ENCODE assay signal across 8 cellular contexts in genomic region chr11:68040121-68040956, GRCh38. TPM values are rescaled to one million over a fixed set of nuclear protein-coding genes. Genes with fewer than 3 reads are reported as not detected.
DNase-seq lines count a peak whose midpoint lies in the region; ATAC-seq, FAIRE-seq and TF ChIP-seq lines count a peak whose summit lies in the region.

No MANE protein-coding gene starts in this region.

- TSS peak; percentile 41 for BruUV-seq in K562 (replicated peaks; lab: Mats Ljungman, UMichigan)

- peak overlapping the region; percentile 90 for H3K4me3 Mint-ChIP-seq in T-helper 1 cell treated with Interleukin-12 subunit alpha and Interleukin-12 subunit beta and Interleukin-4 antibody, amounts not matched to agents 30 μg/mL and 1 μg/mL, for 36 hours

- TF ChIP-seq RAD21 in K562 (CRISPR knock-in tag; conservative IDR thresholded peaks at IDR 0.05 in 1 of 2, IDR thresholded peaks at IDR 0.05 in 1 of 2) = no peak

- POLR2A ChIA-PET in AG04450 (lab: Yijun Ruan, JAX) (interaction anchor here (0.9 to 1.2 kb wide), 3 partner anchors 11 to 37 kb away, joined by 3 read pairs; partner anchors contain the start of gene ALDH3B1), K562 (lab: Yijun Ruan, JAX) (interaction anchor here (0.6 to 4.9 kb wide), 6 partner anchors 8 to 43 kb away, joined by 3 to 55 read pairs (median 7); partner anchors contain the start of gene NDUFS8)

- H3K4me2 ChIP-seq in K562 (ENCODE audit: insufficient read depth, low read length) = peak overlapping the region; percentile 74
- peak overlapping the region; percentile 69 for H3K4me2 ChIP-seq in keratinocyte (ENCODE audit: control insufficient read depth, extremely low read depth, insufficient read depth, low read depth, low read length)

- H3K9me3 ChIP-seq in AG04450 (ENCODE audit: control insufficient read depth, insufficient read depth, low read length) = no peaks in the 10 kb centered on the region; the same call in 1 of the 2 replicates
- no peaks in the 10 kb centered on the region for H3K9me3 ChIP-seq in K562 (replicated peaks; ENCODE audit: control insufficient read depth, insufficient read depth, low read depth, low read length)
- no peaks in the 10 kb centered on the region for H3K9me3 ChIP-seq in keratinocyte (ENCODE audit: control insufficient read depth, low read depth, low read length)

- TF ChIP-seq EP300 in K562 (IDR thresholded peaks at IDR 0.05; ENCODE audit: low read length) = no peak

- H4K20me1 ChIP-seq in K562 (replicated peaks; ENCODE audit: control insufficient read depth, insufficient read depth, low read length) (peaks cover 4% of the 10 kb centered on the region; the same call in 1 of the 2 replicates), keratinocyte (ENCODE audit: control insufficient read depth, extremely low read depth, insufficient read depth, low read length) (no peaks in the 10 kb centered on the region)

- H3K4me3 ChIP-seq in AG04450 (ENCODE audit: low read depth, low read length) (peak overlapping the region; percentile 70), K562 (peak overlapping the region; percentile 92), keratinocyte (ENCODE audit: control insufficient read depth in 2 of 3, extremely low read depth in 1 of 3, insufficient read depth in 2 of 3, low read depth in 1 of 3, low read length in 3 of 3) (peak overlapping the region in 1 of 3 experiments; percentile 84)

- peak overlapping the region; percentile 66 for H2AFZ ChIP-seq in K562 (ENCODE audit: low read depth, low read length)
- no peak overlapping the region for H2AFZ ChIP-seq in keratinocyte (ENCODE audit: control insufficient read depth, low read length)

- peaks cover 4% of the 10 kb centered on the region for H3K36me3 Mint-ChIP-seq in T-helper 1 cell treated with Interleukin-12 subunit alpha and Interleukin-12 subunit beta and Interleukin-4 antibody, amounts not matched to agents 30 μg/mL and 1 μg/mL, for 36 hours (ENCODE audit: low read depth)

- dilution Hi-C loops in keratinocyte (cut with MboI; ENCODE audit: extremely low pct_ligation_motif_present, low sequenced_read_pairs) = no loop called here

- TF ChIP-seq POLR2A in GM18951 (IDR thresholded peaks at IDR 0.05; ENCODE audit: extremely low read depth, insufficient read depth, insufficient read length) (peak; percentile 40), K562 (conservative IDR thresholded peaks at IDR 0.05) (peak; percentile 38; the same call in 1 of the 2 replicates)

- FAIRE-seq in K562 (lab: Jason Lieb, UNC) = peak; percentile 52
- FAIRE-seq in keratinocyte (lab: Jason Lieb, UNC) = no peak

- H3K9me1 ChIP-seq in K562 (ENCODE audit: control insufficient read depth, insufficient read depth, low read length) (no peaks in the 10 kb centered on the region), keratinocyte (ENCODE audit: control insufficient read depth, extremely low read depth, insufficient read depth, low read length) (no peaks in the 10 kb centered on the region)

- peak; percentile 42 for DNase-seq in AG04450 (ENCODE audit: low read depth, low spot score)
- DNase-seq in HT1080 (ENCODE audit: low read depth) = peak; percentile 72
- peak in 3 of 4 experiments; percentile 51 to 71 (median 69) for DNase-seq in K562 (ENCODE audit: extremely low read depth in 1 of 4, low spot score in 3 of 4)
- DNase-seq in keratinocyte (ENCODE audit: low read depth, low spot score) = no peak
- peak; percentile 47 to 64 for DNase-seq in stimulated activated CD4-positive, alpha-beta T cell treated with anti-CD3 and anti-CD28 coated beads, Interleukin-2, amount 100 ng/mL, for 24 hours
- DNase-seq in cerebellum (ENCODE audit: low spot score) = no peak

- peaks cover 51% of the 10 kb centered on the region; the same call in 2 of the 3 replicates for H3K36me3 ChIP-seq in K562 (ENCODE audit: control insufficient read depth, insufficient read depth, low read length)
- peaks cover 3 to 4% of the 10 kb centered on the region in 2 experiments for H3K36me3 ChIP-seq in keratinocyte (ENCODE audit: control insufficient read depth in 2 of 2, extremely low read depth in 1 of 2, insufficient read depth in 2 of 2, low read length in 2 of 2)

- CTCF ChIA-PET in AG04450 (lab: Charles Lee) (no interaction called here), K562 (lab: Yijun Ruan, JAX; ENCODE audit: low intra/inter-chr PET ratio) (interaction anchor here (0.6 kb wide), 1 partner anchor 272 kb away, joined by 3 read pairs; no protein-coding TSS in a partner anchor)

- peaks cover 20% of the 10 kb centered on the region for H3K4me1 Mint-ChIP-seq in T-helper 1 cell treated with Interleukin-12 subunit alpha and Interleukin-12 subunit beta and Interleukin-4 antibody, amounts not matched to agents 30 μg/mL and 1 μg/mL, for 36 hours (ENCODE audit: low read depth)

- H3K4me1 ChIP-seq in K562 (replicated peaks in 1 of 2; ENCODE audit: control insufficient read depth in 2 of 2, insufficient read depth in 2 of 2, low read length in 2 of 2) (peaks cover 44 to 93% of the 10 kb centered on the region in 2 experiments), keratinocyte (ENCODE audit: control insufficient read depth, extremely low read depth, insufficient read depth, low read length) (peaks cover 7% of the 10 kb centered on the region)

- H3K27ac ChIP-seq in AG04450 (ENCODE audit: low read depth, low read length) (peak overlapping the region; percentile 81), K562 (ENCODE audit: extremely low read depth, low read depth, low read length) (peak overlapping the region; percentile 83), keratinocyte (ENCODE audit: control insufficient read depth, insufficient read depth, low read length) (no peak overlapping the region)

- H3K27me3 Mint-ChIP-seq in T-helper 1 cell treated with Interleukin-12 subunit alpha and Interleukin-12 subunit beta and Interleukin-4 antibody, amounts not matched to agents 30 μg/mL and 1 μg/mL, for 36 hours (ENCODE audit: low read depth) = no peaks in the 10 kb centered on the region

- peak overlapping the region; percentile 91 for H3K27ac Mint-ChIP-seq in T-helper 1 cell treated with Interleukin-12 subunit alpha and Interleukin-12 subunit beta and Interleukin-4 antibody, amounts not matched to agents 30 μg/mL and 1 μg/mL, for 36 hours

- TF ChIP-seq CTCF in AG04450 (IDR thresholded peaks at IDR 0.05; ENCODE audit: low read depth, low read length) (no peak), K562 (IDR thresholded peaks at IDR 0.05 in 2 of 3, conservative IDR thresholded peaks at IDR 0.05 in 1 of 3; ENCODE audit: insufficient read depth in 2 of 3, low read depth in 1 of 3, low read length in 3 of 3) (no peak), keratinocyte (optimal IDR thresholded peaks at IDR 0.05 in 1 of 3, IDR thresholded peaks at IDR 0.05 in 1 of 3, conservative IDR thresholded peaks at IDR 0.05 in 1 of 3; ENCODE audit: extremely low read depth in 1 of 3, insufficient read depth in 2 of 3, low read length in 3 of 3) (no peak)

- H3K79me2 ChIP-seq in K562 (ENCODE audit: control insufficient read depth, insufficient read depth, low read length) (peaks cover 37% of the 10 kb centered on the region), keratinocyte (ENCODE audit: control insufficient read depth, insufficient read depth, low read length) (peaks cover 5% of the 10 kb centered on the region)

- H3K9me3 Mint-ChIP-seq in T-helper 1 cell treated with Interleukin-12 subunit alpha and Interleukin-12 subunit beta and Interleukin-4 antibody, amounts not matched to agents 30 μg/mL and 1 μg/mL, for 36 hours = no peaks in the 10 kb centered on the region

- intact Hi-C loops in K562 (cut with micrococcal nuclease) = no loop called here

- WGBS in K562 (ENCODE audit: insufficient coverage, low coverage, missing lambda C conversion rate) = 7% methylated on average over 15 of the region's 21 CpGs

- peak; percentile 48 for ATAC-seq in K562

- H3K27me3 ChIP-seq in AG04450 (ENCODE audit: control insufficient read depth, insufficient read depth, low read length) = no peaks in the 10 kb centered on the region
- no peaks in the 10 kb centered on the region for H3K27me3 ChIP-seq in K562 (ENCODE audit: control insufficient read depth in 2 of 2, insufficient read depth in 2 of 2, low read length in 2 of 2)
- H3K27me3 ChIP-seq in keratinocyte (ENCODE audit: control insufficient read depth, extremely low read depth, insufficient read depth, low read length) = no peaks in the 10 kb centered on the region

- in situ Hi-C loops in GM18951 (cut with MboI; ENCODE audit: low sequenced_read_pairs, unreplicated experiment) = no loop called here
- in situ Hi-C loops in K562 (cut with MboI) = no loop called here

- H3K9ac ChIP-seq in K562 (ENCODE audit: insufficient read depth in 1 of 2, low read depth in 2 of 2, low read length in 2 of 2) (peak overlapping the region; percentile 72 to 90), keratinocyte (ENCODE audit: control insufficient read depth, extremely low read depth, insufficient read depth, low read length) (peak overlapping the region; percentile 28)

RNA-seq across cellular contexts. Expression of gene TCIRG1, which starts 1.5 kb away (rescaled TPM):
- polyA plus RNA-seq in AG04450 (2011; rRNA removed) (26.5 and 39.0 TPM in 2 replicates), K562 (2011; rRNA removed) (31.1 and 72.7 TPM in 2 replicates), K562 (2014; fragmentation: Illumina TruSeq; extraction: Trizol) (13.1 and 33.3 TPM in 2 replicates), K562 (2014; fragmentation: Nextera tagmentation; extraction: Ambion mirVana) (1 to 10 TPM in 1 of 2 experiments, under 1 TPM in 1; 0.49 to 1.9 TPM), K562 (2014; rRNA removed) (113 and 143 TPM in 2 replicates), keratinocyte (12.7 to 31.6 TPM (median 17.8 TPM) in 3 replicates)
- 26.7 and 34.1 TPM in 2 replicates for polyA minus RNA-seq in AG04450 (2011; rRNA and poly(A)+ RNA removed)
- 75.1 and 77.2 TPM in 2 replicates for total RNA-seq in HT1080 (2014; rRNA removed; shearing (Covaris generic))
- 37.9 and 40.4 TPM in 2 replicates for polyA plus RNA-seq in HT1080 (2015; cell fraction: cytosol; rRNA removed)
- 805 and 853 TPM in 2 replicates for polyA plus RNA-seq in HT1080 (2015; cell fraction: nucleus; rRNA removed)
- total RNA-seq in K562 (2011; cell fraction: chromatin; rRNA removed; ENCODE audit: low replicate concordance) = 106 and 531 TPM in 2 replicates
- 492 and 517 TPM in 2 replicates for total RNA-seq in K562 (2011; cell fraction: nucleolus; rRNA removed)
- 190 and 232 TPM in 2 replicates for total RNA-seq in K562 (2011; cell fraction: nucleoplasm; rRNA removed)
- total RNA-seq in K562 (2014; rRNA removed) (78.0 and 82.8 TPM in 2 replicates), K562 (2014; rRNA removed; fragmentation: Illumina TruSeq; extraction: Trizol) (2.5 and 5.5 TPM in 2 replicates), K562 (2015; rRNA removed; fragmentation: Illumina TruSeq; extraction: Trizol) (24.4 and 28.7 TPM in 2 replicates), K562 (2021) (96.4 and 108 TPM in 2 replicates), cerebellum (5.5 TPM)
- polyA plus RNA-seq in K562 (2011; cell fraction: cytosol; rRNA removed) = 56.1 and 92.6 TPM in 2 replicates
- 923 and 1,215 TPM in 2 replicates for polyA plus RNA-seq in K562 (2011; cell fraction: nucleus; rRNA removed)
- polyA plus RNA-seq in K562 (2012) = 55.4 and 115 TPM in 2 replicates
- polyA minus RNA-seq in K562 (2011; rRNA and poly(A)+ RNA removed) = 9.7 and 11.0 TPM in 2 replicates
- polyA minus RNA-seq in K562 (2011; cell fraction: cytosol; rRNA and poly(A)+ RNA removed) = 28.2 and 33.0 TPM in 2 replicates
- polyA minus RNA-seq in K562 (2011; cell fraction: nucleus; rRNA and poly(A)+ RNA removed) = 139 and 154 TPM in 2 replicates
- polyA plus RNA-seq in keratinocyte (2011; ENCODE audit: low read depth) = 7.2 TPM
- 3.3 and 6.7 TPM in 2 replicates for polyA plus RNA-seq in keratinocyte (2011; cell fraction: cytosol; rRNA removed)
- 99.0 and 125 TPM in 2 replicates for polyA plus RNA-seq in keratinocyte (2011; cell fraction: nucleus; rRNA removed)
- 8.9 and 26.0 TPM in 2 replicates for polyA plus RNA-seq in keratinocyte (2012; ENCODE audit: low replicate concordance)
- 18.3 to 28.8 TPM (median 25.8 TPM) in 3 replicates for polyA minus RNA-seq in keratinocyte
- 34.9 TPM for polyA minus RNA-seq in keratinocyte (2011; cell fraction: cytosol; rRNA and poly(A)+ RNA removed)
- polyA minus RNA-seq in keratinocyte (2011; cell fraction: nucleus; rRNA and poly(A)+ RNA removed) = 34.0 and 37.2 TPM in 2 replicates

RNA-seq across cellular contexts. Expression of gene NDUFS8, which starts 9.9 kb away (rescaled TPM):
- polyA plus RNA-seq in AG04450 (2011; rRNA removed) (42.5 and 65.3 TPM in 2 replicates), K562 (2011; rRNA removed) (67.2 and 68.7 TPM in 2 replicates), K562 (2014; fragmentation: Illumina TruSeq; extraction: Trizol) (101 and 156 TPM in 2 replicates), K562 (2014; fragmentation: Nextera tagmentation; extraction: Ambion mirVana) (10 to 100 TPM; 36.5 to 65.1 TPM), K562 (2014; rRNA removed) (241 and 257 TPM in 2 replicates), keratinocyte (51.7 to 99.9 TPM (median 65.2 TPM) in 3 replicates)
- 43.0 and 58.8 TPM in 2 replicates for polyA minus RNA-seq in AG04450 (2011; rRNA and poly(A)+ RNA removed)
- 304 and 308 TPM in 2 replicates for total RNA-seq in HT1080 (2014; rRNA removed; shearing (Covaris generic))
- polyA plus RNA-seq in HT1080 (2015; cell fraction: cytosol; rRNA removed) = 161 and 195 TPM in 2 replicates
- polyA plus RNA-seq in HT1080 (2015; cell fraction: nucleus; rRNA removed) = 88.6 and 90.0 TPM in 2 replicates
- total RNA-seq in K562 (2011; cell fraction: chromatin; rRNA removed; ENCODE audit: low replicate concordance) = 41.2 and 158 TPM in 2 replicates
- 168 and 170 TPM in 2 replicates for total RNA-seq in K562 (2011; cell fraction: nucleolus; rRNA removed)
- total RNA-seq in K562 (2011; cell fraction: nucleoplasm; rRNA removed) = 99.4 and 102 TPM in 2 replicates
- total RNA-seq in K562 (2014; rRNA removed) (351 and 419 TPM in 2 replicates), K562 (2014; rRNA removed; fragmentation: Illumina TruSeq; extraction: Trizol) (60.0 and 91.3 TPM in 2 replicates), K562 (2015; rRNA removed; fragmentation: Illumina TruSeq; extraction: Trizol) (146 and 150 TPM in 2 replicates), K562 (2021) (271 and 294 TPM in 2 replicates), cerebellum (53.9 TPM)
- 181 and 505 TPM in 2 replicates for polyA plus RNA-seq in K562 (2011; cell fraction: cytosol; rRNA removed)
- 116 and 178 TPM in 2 replicates for polyA plus RNA-seq in K562 (2011; cell fraction: nucleus; rRNA removed)
- polyA plus RNA-seq in K562 (2012) = 247 and 317 TPM in 2 replicates
- polyA minus RNA-seq in K562 (2011; rRNA and poly(A)+ RNA removed) = 28.2 and 47.3 TPM in 2 replicates
- 128 and 135 TPM in 2 replicates for polyA minus RNA-seq in K562 (2011; cell fraction: cytosol; rRNA and poly(A)+ RNA removed)
- 55.5 and 65.1 TPM in 2 replicates for polyA minus RNA-seq in K562 (2011; cell fraction: nucleus; rRNA and poly(A)+ RNA removed)
- polyA plus RNA-seq in keratinocyte (2011; ENCODE audit: low read depth) = 88.9 TPM
- 42.8 and 124 TPM in 2 replicates for polyA plus RNA-seq in keratinocyte (2011; cell fraction: cytosol; rRNA removed)
- polyA plus RNA-seq in keratinocyte (2011; cell fraction: nucleus; rRNA removed) = 45.3 and 53.2 TPM in 2 replicates
- 116 and 181 TPM in 2 replicates for polyA plus RNA-seq in keratinocyte (2012; ENCODE audit: low replicate concordance)
- polyA minus RNA-seq in keratinocyte = 37.6 to 87.5 TPM (median 62.8 TPM) in 3 replicates
- 200 TPM for polyA minus RNA-seq in keratinocyte (2011; cell fraction: cytosol; rRNA and poly(A)+ RNA removed)
- 25.8 and 32.4 TPM in 2 replicates for polyA minus RNA-seq in keratinocyte (2011; cell fraction: nucleus; rRNA and poly(A)+ RNA removed)

RNA-seq across cellular contexts. Expression of gene ALDH3B1, which starts 30.2 kb away (rescaled TPM):
- 24.0 and 32.7 TPM in 2 replicates for polyA plus RNA-seq in AG04450 (2011; rRNA removed)
- 11.0 and 12.8 TPM in 2 replicates for polyA minus RNA-seq in AG04450 (2011; rRNA and poly(A)+ RNA removed)
- 15.5 and 19.0 TPM in 2 replicates for total RNA-seq in HT1080 (2014; rRNA removed; shearing (Covaris generic))
- polyA plus RNA-seq in HT1080 (2015; cell fraction: cytosol; rRNA removed) = 48.1 and 53.6 TPM in 2 replicates
- polyA plus RNA-seq in HT1080 (2015; cell fraction: nucleus; rRNA removed) = 53.1 and 75.3 TPM in 2 replicates
- 0.14 and 0.70 TPM in 2 replicates for total RNA-seq in K562 (2011; cell fraction: chromatin; rRNA removed; ENCODE audit: low replicate concordance)
- total RNA-seq in K562 (2011; cell fraction: nucleolus; rRNA removed) = 0.13 and 0.17 TPM in 2 replicates
- 0.07 and 0.15 TPM in 2 replicates for total RNA-seq in K562 (2011; cell fraction: nucleoplasm; rRNA removed)
- 0.37 TPM in 1 of 2 replicates, not detected in the other for total RNA-seq in K562 (2014; rRNA removed)
- total RNA-seq in K562 (2014; rRNA removed; fragmentation: Illumina TruSeq; extraction: Trizol) = 0.04 TPM in 1 of 2 replicates, not detected in the other
- total RNA-seq in K562 (2015; rRNA removed; fragmentation: Illumina TruSeq; extraction: Trizol) = 0.07 and 0.08 TPM in 2 replicates
- 0.13 and 0.35 TPM in 2 replicates for total RNA-seq in K562 (2021)
- 0.10 and 0.19 TPM in 2 replicates for polyA plus RNA-seq in K562 (2011; rRNA removed)
- polyA plus RNA-seq in K562 (2011; cell fraction: cytosol; rRNA removed) = 0.18 and 0.36 TPM in 2 replicates
- polyA plus RNA-seq in K562 (2011; cell fraction: nucleus; rRNA removed) = 0.21 and 0.30 TPM in 2 replicates
- polyA plus RNA-seq in K562 (2012) = 0.42 and 1.4 TPM in 2 replicates
- 0.06 and 0.15 TPM in 2 replicates for polyA plus RNA-seq in K562 (2014; fragmentation: Illumina TruSeq; extraction: Trizol)
- polyA plus RNA-seq in K562 (2014; fragmentation: Nextera tagmentation; extraction: Ambion mirVana) = under 1 TPM in 1 of 2 experiments, not detected in 1; 0.01 TPM
- 0.21 and 0.43 TPM in 2 replicates for polyA plus RNA-seq in K562 (2014; rRNA removed)
- 0.03 TPM in 1 of 2 replicates, not detected in the other for polyA minus RNA-seq in K562 (2011; rRNA and poly(A)+ RNA removed)
- 1.5 TPM in 1 of 2 replicates, not detected in the other for polyA minus RNA-seq in K562 (2011; cell fraction: cytosol; rRNA and poly(A)+ RNA removed)
- polyA minus RNA-seq in K562 (2011; cell fraction: nucleus; rRNA and poly(A)+ RNA removed) = 0.11 and 0.54 TPM in 2 replicates
- 0.07 to 0.16 TPM (median 0.08 TPM) in 3 replicates for polyA plus RNA-seq in keratinocyte
- polyA plus RNA-seq in keratinocyte (2011; ENCODE audit: low read depth) = 0.50 TPM
- polyA plus RNA-seq in keratinocyte (2011; cell fraction: cytosol; rRNA removed) = 0.05 and 0.09 TPM in 2 replicates
- 0.04 and 0.09 TPM in 2 replicates for polyA plus RNA-seq in keratinocyte (2011; cell fraction: nucleus; rRNA removed)
- polyA plus RNA-seq in keratinocyte (2012; ENCODE audit: low replicate concordance) = 0.11 and 0.14 TPM in 2 replicates
- polyA minus RNA-seq in keratinocyte = 0.16 TPM in 1 of 3 replicates, not detected in the others
- not detected for polyA minus RNA-seq in keratinocyte (2011; cell fraction: cytosol; rRNA and poly(A)+ RNA removed)
- 0.84 TPM in 1 of 2 replicates, not detected in the other for polyA minus RNA-seq in keratinocyte (2011; cell fraction: nucleus; rRNA and poly(A)+ RNA removed)
- total RNA-seq in cerebellum = 0.82 TPM

RNA-seq across cellular contexts. Expression of gene UNC93B1, which starts 36.4 kb away (rescaled TPM):
- 11.3 and 16.2 TPM in 2 replicates for polyA plus RNA-seq in AG04450 (2011; rRNA removed)
- polyA minus RNA-seq in AG04450 (2011; rRNA and poly(A)+ RNA removed) = 23.8 and 26.2 TPM in 2 replicates
- total RNA-seq in HT1080 (2014; rRNA removed; shearing (Covaris generic)) = 16.2 and 18.7 TPM in 2 replicates
- polyA plus RNA-seq in HT1080 (2015; cell fraction: cytosol; rRNA removed) = 31.0 and 32.6 TPM in 2 replicates
- 47.2 and 48.1 TPM in 2 replicates for polyA plus RNA-seq in HT1080 (2015; cell fraction: nucleus; rRNA removed)
- 14.0 and 42.4 TPM in 2 replicates for total RNA-seq in K562 (2011; cell fraction: chromatin; rRNA removed; ENCODE audit: low replicate concordance)
- total RNA-seq in K562 (2011; cell fraction: nucleolus; rRNA removed) = 38.0 and 40.8 TPM in 2 replicates
- total RNA-seq in K562 (2011; cell fraction: nucleoplasm; rRNA removed) = 17.3 and 24.9 TPM in 2 replicates
- 10.1 and 12.2 TPM in 2 replicates for total RNA-seq in K562 (2014; rRNA removed)
- total RNA-seq in K562 (2014; rRNA removed; fragmentation: Illumina TruSeq; extraction: Trizol) = 3.7 and 4.3 TPM in 2 replicates
- 2.3 and 3.3 TPM in 2 replicates for total RNA-seq in K562 (2015; rRNA removed; fragmentation: Illumina TruSeq; extraction: Trizol)
- total RNA-seq in K562 (2021) = 13.6 and 14.1 TPM in 2 replicates
- polyA plus RNA-seq in K562 (2011; rRNA removed) = 8.6 and 10.0 TPM in 2 replicates
- polyA plus RNA-seq in K562 (2011; cell fraction: cytosol; rRNA removed) = 11.3 and 17.7 TPM in 2 replicates
- 30.9 and 40.1 TPM in 2 replicates for polyA plus RNA-seq in K562 (2011; cell fraction: nucleus; rRNA removed)
- 6.5 and 9.5 TPM in 2 replicates for polyA plus RNA-seq in K562 (2012)
- polyA plus RNA-seq in K562 (2014; fragmentation: Illumina TruSeq; extraction: Trizol) = 5.1 and 6.5 TPM in 2 replicates
- polyA plus RNA-seq in K562 (2014; fragmentation: Nextera tagmentation; extraction: Ambion mirVana) = under 1 TPM; 0.10 to 0.17 TPM
- 7.3 and 11.6 TPM in 2 replicates for polyA plus RNA-seq in K562 (2014; rRNA removed)
- 5.2 and 8.3 TPM in 2 replicates for polyA minus RNA-seq in K562 (2011; rRNA and poly(A)+ RNA removed)
- 9.3 and 11.6 TPM in 2 replicates for polyA minus RNA-seq in K562 (2011; cell fraction: cytosol; rRNA and poly(A)+ RNA removed)
- 12.3 and 12.5 TPM in 2 replicates for polyA minus RNA-seq in K562 (2011; cell fraction: nucleus; rRNA and poly(A)+ RNA removed)
- polyA plus RNA-seq in keratinocyte = 15.4 to 17.5 TPM (median 16.5 TPM) in 3 replicates
- 8.3 TPM for polyA plus RNA-seq in keratinocyte (2011; ENCODE audit: low read depth)
- 5.7 and 8.6 TPM in 2 replicates for polyA plus RNA-seq in keratinocyte (2011; cell fraction: cytosol; rRNA removed)
- 18.5 and 21.1 TPM in 2 replicates for polyA plus RNA-seq in keratinocyte (2011; cell fraction: nucleus; rRNA removed)
- 5.6 and 12.6 TPM in 2 replicates for polyA plus RNA-seq in keratinocyte (2012; ENCODE audit: low replicate concordance)
- 19.6 to 44.1 TPM (median 21.8 TPM) in 3 replicates for polyA minus RNA-seq in keratinocyte
- polyA minus RNA-seq in keratinocyte (2011; cell fraction: cytosol; rRNA and poly(A)+ RNA removed) = 22.4 TPM
- polyA minus RNA-seq in keratinocyte (2011; cell fraction: nucleus; rRNA and poly(A)+ RNA removed) = 16.4 and 18.0 TPM in 2 replicates
- total RNA-seq in cerebellum = 4.3 TPM

Comparison
In these comparisons a context has a peak if more than half of its experiments do, and no peak if none do; other contexts are left out.
1. DNase-seq: peak in AG04450 (single experiment), HT1080 (single experiment), K562 (3 of 4) and stimulated activated CD4-positive, alpha-beta T cell treated with anti-CD3 and anti-CD28 coated beads, Interleukin-2, amount 100 ng/mL, for 24 hours (2 of 2); none in keratinocyte (single experiment) and cerebellum (single experiment).